Comparison of ENCODE assay signal across 8 cellular contexts in genomic region chr9:100011062-100011681, GRCh38.
DNase-seq lines count a peak whose midpoint lies in the region; ATAC-seq, FAIRE-seq and TF ChIP-seq lines count a peak whose summit lies in the region.

No MANE protein-coding gene starts in this region.

- peak; percentile 91 for FAIRE-seq in kidney (lab: Jason Lieb, UNC)

- H3K27me3 ChIP-seq in CD4-positive, alpha-beta T cell (ENCODE audit: control insufficient read depth, insufficient read depth, low read length) = no peaks in the 10 kb centered on the region

- H3K4me3 ChIP-seq in kidney (ENCODE audit: low read length in 2 of 2) = no peak overlapping the region

- POLR2A ChIA-PET in CD4-positive, alpha-beta T cell (lab: Charles Lee) = no interaction called here

- peaks cover 4% of the 10 kb centered on the region in 2 donors for H3K36me3 ChIP-seq in kidney (ENCODE audit: control insufficient read depth in 1 of 2, insufficient read depth in 2 of 2, low read length in 2 of 2)

- peak; percentile 73 for TF ChIP-seq CTCF in CD4-positive, alpha-beta T cell (IDR thresholded peaks at IDR 0.05)
- peak; percentile 25 for TF ChIP-seq CTCF in kidney (IDR thresholded peaks at IDR 0.05; ENCODE audit: borderline replicate concordance, extremely low read depth, insufficient read depth)

- H3K36me3 Mint-ChIP-seq in CD4-positive, alpha-beta T cell (ENCODE audit: low read depth) = peaks cover 76% of the 10 kb centered on the region

- H3K27ac Mint-ChIP-seq in CD4-positive, alpha-beta T cell = no peak overlapping the region

- no peaks in the 10 kb centered on the region for H3K27me3 Mint-ChIP-seq in CD4-positive, alpha-beta T cell

- peak; percentile 58 for ATAC-seq in CD4-positive, alpha-beta T cell (ENCODE audit: poor library complexity)
- ATAC-seq in stimulated activated naive CD8-positive, alpha-beta T cell treated with anti-CD3 and anti-CD28 coated beads, Interleukin-15, Interleukin-2, amounts not matched to agents 100 U/mL and 50 U/mL, for 24 hours = no peak
- ATAC-seq in GM21737 (IDR thresholded peaks at IDR 0.05; ENCODE audit: unreplicated experiment) (no peak), GM19397 (IDR thresholded peaks at IDR 0.05; ENCODE audit: unreplicated experiment) (no peak)

- intact Hi-C loops in CD4-positive, alpha-beta T cell (cut with DNase I, micrococcal nuclease) = loop anchor here (1.0 to 10.0 kb wide), 4 partner anchors 204 to 846 kb away; no protein-coding TSS in a partner anchor
- intact Hi-C loops in kidney (cut with DNase I) = no loop called here

- peaks cover 2% of the 10 kb centered on the region for H3K9me3 Mint-ChIP-seq in CD4-positive, alpha-beta T cell

- H3K9ac ChIP-seq in kidney (ENCODE audit: low read length in 2 of 2) = no peak overlapping the region

- peak in 4 of 10 experiments; percentile 3 to 20 (median 9) for DNase-seq in CD4-positive, alpha-beta T cell
- peak; percentile 55 for DNase-seq in H4 (ENCODE audit: low spot score)
- peak; percentile 79 for DNase-seq in NCI-H82 (lab: John Stamatoyannopoulos, UW)
- DNase-seq in activated naive CD8-positive, alpha-beta T cell treated with anti-CD3 and anti-CD28 coated beads, Interleukin-2, amount 50 U/mL, for 16 hours (ENCODE audit: low read depth, low spot score) = peak; percentile 6
- DNase-seq in kidney = no peak
- DNase-seq in stimulated activated naive CD8-positive, alpha-beta T cell treated with anti-CD3 and anti-CD28 coated beads, Interleukin-15, Interleukin-2, amounts not matched to agents 100 U/mL and 50 U/mL, for 24 hours = peak; percentile 21

- H3K4me1 Mint-ChIP-seq in CD4-positive, alpha-beta T cell (ENCODE audit: low read depth) = no peaks in the 10 kb centered on the region

- CTCF ChIA-PET in CD4-positive, alpha-beta T cell (lab: Charles Lee) = interaction anchor here (0.8 to 1.5 kb wide), 4 partner anchors 187 to 208 kb away, joined by 3 to 4 read pairs (median 3); no protein-coding TSS in a partner anchor

- no peak overlapping the region for H3K27ac ChIP-seq in CD4-positive, alpha-beta T cell (ENCODE audit: low read depth, low read length)
- H3K27ac ChIP-seq in kidney (ENCODE audit: low read depth in 2 of 2, low read length in 2 of 2) = no peak overlapping the region

- H3K4me3 Mint-ChIP-seq in CD4-positive, alpha-beta T cell = no peak overlapping the region

- H3K4me1 ChIP-seq in kidney (ENCODE audit: control insufficient read depth in 1 of 2, insufficient read depth in 1 of 2, low read depth in 1 of 2, low read length in 2 of 2) = peaks cover 0 to 2% of the 10 kb centered on the region in 2 donors

- peaks cover 8% of the 10 kb centered on the region for H3K9me3 ChIP-seq in CD4-positive, alpha-beta T cell (ENCODE audit: control insufficient read depth, low read length)
- H3K9me3 ChIP-seq in kidney (ENCODE audit: control insufficient read depth in 1 of 2, low read length in 2 of 2) = no peaks in the 10 kb centered on the region
